9 cellular contexts compared by ENCODE assay signal in genomic region chr13:82291852-82292251, GRCh38.
"Had no signal": no experiment of that assay in that cellular context is flagged by ENCODE, and none has a peak within 500 bp of the region (broad histone marks: within the 10 kb centered on the region; RNA-seq: fewer than 3 reads in every experiment).

No MANE protein-coding gene starts in this region.

- H2AFZ ChIP-seq: GM23338 had no signal

- DNase-seq: H9, HCEC 1CT, IMR-90, KG1 had no signal

- FAIRE-seq: H1, H54, HTR-8/SVneo, K562 had no signal

- ATAC-seq: GM23338, K562 had no signal

- H3K4me2 ChIP-seq: GM23338 had no signal

- H3K4me3 ChIP-seq: GM23338, K562 had no signal
